21 cellular contexts compared by ENCODE assay signal in the genomic region with DNA sequence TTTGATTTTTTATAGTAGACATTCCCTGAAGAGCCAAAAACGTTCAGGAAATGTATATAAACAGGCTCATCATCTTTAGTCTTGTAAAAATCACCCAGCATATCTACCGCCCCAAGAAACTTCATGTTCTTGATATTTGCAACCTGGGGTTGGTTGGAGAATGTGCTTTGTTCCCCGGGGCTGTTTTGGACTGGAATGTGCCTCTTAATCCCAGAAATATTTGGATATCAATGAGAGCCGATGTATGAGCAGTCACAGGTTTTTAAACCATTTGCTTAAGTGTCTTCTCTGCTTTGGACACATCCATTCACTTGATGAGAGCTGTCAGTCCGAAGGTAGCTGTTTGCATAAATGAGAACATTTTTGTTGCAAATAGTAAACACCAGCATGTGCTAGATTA.
DNase-seq lines count a peak whose midpoint lies in the region; ATAC-seq and TF ChIP-seq lines count a peak whose summit lies in the region.
"Had no signal": no experiment of that assay in that cellular context is flagged by ENCODE, and none has a peak within 500 bp of the region (broad histone marks: within the 10 kb centered on the region; RNA-seq: fewer than 3 reads in every experiment).

No MANE protein-coding gene starts in this region.

- dilution Hi-C loops in mammary epithelial cell (cut with HindIII; ENCODE audit: low sequenced_read_pairs), result no loop called here

- H4K8ac ChIP-seq in mesendoderm (ENCODE audit: low read depth, low read length), result no peak overlapping the region

- H3K36me3 Mint-ChIP-seq in MCF 10A (ENCODE audit: insufficient read depth, unreplicated experiment), result no peaks in the 10 kb centered on the region
- H3K36me3 Mint-ChIP-seq in activated naive CD4-positive, alpha-beta T cell treated with anti-CD3 and anti-CD28 coated beads for 36 hours (ENCODE audit: low read depth), result no peaks in the 10 kb centered on the region

- H3K79me1 ChIP-seq in mesendoderm (ENCODE audit: low read length), result no peaks in the 10 kb centered on the region

- H3K9ac ChIP-seq in mammary epithelial cell (ENCODE audit: insufficient read depth, low read length) (no peak overlapping the region), adipocyte (ENCODE audit: low read length) (no peak overlapping the region), mesendoderm (ENCODE audit: low read length) (no peak overlapping the region)

- H3K27me3 ChIP-seq in mammary epithelial cell (ENCODE audit: insufficient read depth, low read length) (no peaks in the 10 kb centered on the region), adipocyte (replicated peaks; ENCODE audit: control insufficient read depth, insufficient read depth, low read length) (no peaks in the 10 kb centered on the region), mesendoderm (ENCODE audit: insufficient read depth, low read length, poor library complexity) (no peaks in the 10 kb centered on the region)

- H2BK120ac ChIP-seq in mesendoderm (ENCODE audit: low read depth, low read length), result no peak overlapping the region

- POLR2A ChIA-PET in MCF 10A (lab: Yijun Ruan, JAX), result interaction anchor here (1.0 kb wide), 1 partner anchor 24 kb away, joined by 3 read pairs; no protein-coding TSS in a partner anchor

- ATAC-seq in HG02642 (IDR thresholded peaks at IDR 0.05; ENCODE audit: poor library complexity, unreplicated experiment), result no peak

- peak overlapping the region; percentile 37 for H3K4me3 Mint-ChIP-seq in MCF 10A (ENCODE audit: unreplicated experiment)
- no peak overlapping the region for H3K4me3 Mint-ChIP-seq in activated naive CD4-positive, alpha-beta T cell treated with anti-CD3 and anti-CD28 coated beads for 36 hours

- no peaks in the 10 kb centered on the region for H3K9me3 Mint-ChIP-seq in MCF 10A (ENCODE audit: unreplicated experiment)
- H3K9me3 Mint-ChIP-seq in activated naive CD4-positive, alpha-beta T cell treated with anti-CD3 and anti-CD28 coated beads for 36 hours, result peaks cover 11% of the 10 kb centered on the region

- DNase-seq in MCF 10A (ENCODE audit: unreplicated experiment), result no peak
- DNase-seq in mammary epithelial cell, result no peak
- DNase-seq in adipocyte (ENCODE audit: low read depth), result peak; percentile 16
- DNase-seq in mesendoderm, result peak; percentile 10
- no peak for DNase-seq in activated naive CD4-positive, alpha-beta T cell treated with anti-CD3 and anti-CD28 coated beads for 36 hours
- DNase-seq in activated T-cell treated with anti-CD3 and anti-CD28 coated beads for 4 hours, result no peak
- DNase-seq in NCI-H128 (lab: John Stamatoyannopoulos, UW; ENCODE audit: unreplicated experiment), result no peak
- DNase-seq: AML-193, DMS79, KG1, MV-4-11, NCI-H1436, NCI-H1930, NCI-H226, NCI-H524, NCI-H82, RPMI8226, SW 1271 had no signal

- CTCF ChIA-PET in MCF 10A (lab: Yijun Ruan, JAX) (interaction anchor here (0.5 to 0.6 kb wide), 2 partner anchors 135 to 358 kb away, joined by 3 read pairs; no protein-coding TSS in a partner anchor), mammary epithelial cell (lab: Charles Lee; ENCODE audit: low non-redundant PET) (no interaction called here)
- CTCF ChIA-PET in activated naive CD4-positive, alpha-beta T cell treated with anti-CD3 and anti-CD28 coated beads for 36 hours (lab: Charles Lee), result no interaction called here

- no peaks in the 10 kb centered on the region for H4K20me1 ChIP-seq in mammary epithelial cell (ENCODE audit: insufficient read depth, low read length)

- H3K4me3 ChIP-seq in mammary epithelial cell (replicated peaks in 1 of 3; ENCODE audit: insufficient read depth in 1 of 3, low read depth in 2 of 3, low read length in 3 of 3), result no peak overlapping the region
- no peak overlapping the region for H3K4me3 ChIP-seq in adipocyte (ENCODE audit: low read length)
- H3K4me3 ChIP-seq in mesendoderm (ENCODE audit: low read length), result no peak overlapping the region

- TF ChIP-seq CTCF in MCF 10A (IDR thresholded peaks at IDR 0.05; ENCODE audit: unreplicated experiment) (no peak), mammary epithelial cell (conservative IDR thresholded peaks at IDR 0.05 in 1 of 2, IDR thresholded peaks at IDR 0.05 in 1 of 2; ENCODE audit: extremely low read depth in 1 of 2, insufficient read depth in 1 of 2, low read depth in 1 of 2, low read length in 2 of 2) (no peak)

- no peak overlapping the region for H2AFZ ChIP-seq in mammary epithelial cell (ENCODE audit: low read depth, low read length)

- H3K27me3 Mint-ChIP-seq in MCF 10A (ENCODE audit: insufficient read depth, unreplicated experiment), result no peaks in the 10 kb centered on the region
- no peaks in the 10 kb centered on the region for H3K27me3 Mint-ChIP-seq in activated naive CD4-positive, alpha-beta T cell treated with anti-CD3 and anti-CD28 coated beads for 36 hours (ENCODE audit: low read depth)

- H3K23ac ChIP-seq in mesendoderm (ENCODE audit: low read length), result no peak overlapping the region

- in situ Hi-C loops in mammary epithelial cell (cut with MboI; ENCODE audit: low sequenced_read_pairs in 2 of 2), result no loop called here

- BruUV-seq in MCF 10A (replicated peaks; lab: Mats Ljungman, UMichigan) (no TSS peak), mammary epithelial cell (replicated peaks; lab: Mats Ljungman, UMichigan) (no TSS peak)

- H3K36me3 ChIP-seq in mammary epithelial cell (ENCODE audit: insufficient read depth, low read length) (no peaks in the 10 kb centered on the region), adipocyte (ENCODE audit: control insufficient read depth, insufficient read depth, low read length, severe bottlenecking) (no peaks in the 10 kb centered on the region), mesendoderm (ENCODE audit: control insufficient read depth, insufficient read depth, low read length) (no peaks in the 10 kb centered on the region)

- no peak overlapping the region for H3K56ac ChIP-seq in mesendoderm (ENCODE audit: low read length)

- H3K4ac ChIP-seq in mesendoderm (ENCODE audit: low read depth, low read length), result no peak overlapping the region

- H2AK5ac ChIP-seq in mesendoderm (ENCODE audit: low read length), result no peak overlapping the region

- H3K79me2 ChIP-seq in mammary epithelial cell (ENCODE audit: insufficient read depth, low read length) (no peaks in the 10 kb centered on the region), mesendoderm (ENCODE audit: control insufficient read depth, insufficient read depth, low read length) (no peaks in the 10 kb centered on the region)

- no peak overlapping the region for H3K27ac ChIP-seq in mammary epithelial cell (ENCODE audit: insufficient read depth, low read depth, low read length)
- H3K27ac ChIP-seq in mesendoderm (ENCODE audit: low read depth, low read length), result no peak overlapping the region
- H3K27ac ChIP-seq: 22Rv1, C4-2B had no signal

- H3K4me1 Mint-ChIP-seq in MCF 10A (ENCODE audit: insufficient read depth, unreplicated experiment), result peaks cover 19% of the 10 kb centered on the region
- no peaks in the 10 kb centered on the region for H3K4me1 Mint-ChIP-seq in activated naive CD4-positive, alpha-beta T cell treated with anti-CD3 and anti-CD28 coated beads for 36 hours (ENCODE audit: low read depth)

- peak overlapping the region; percentile 46 for H3K27ac Mint-ChIP-seq in MCF 10A (ENCODE audit: low read depth, unreplicated experiment)
- H3K27ac Mint-ChIP-seq in activated naive CD4-positive, alpha-beta T cell treated with anti-CD3 and anti-CD28 coated beads for 36 hours, result no peak overlapping the region

- H2BK5ac ChIP-seq in mesendoderm (ENCODE audit: low read length), result no peak overlapping the region

- no peak overlapping the region for H2BK15ac ChIP-seq in mesendoderm (replicated peaks; ENCODE audit: low read depth)

- H3K9me3 ChIP-seq in mammary epithelial cell (replicated peaks; ENCODE audit: insufficient read depth, low read length), result no peaks in the 10 kb centered on the region
- H3K9me3 ChIP-seq in adipocyte (ENCODE audit: control insufficient read depth, low read length), result no peaks in the 10 kb centered on the region

- H3K4me1 ChIP-seq in mammary epithelial cell (ENCODE audit: insufficient read depth, low read length) (no peaks in the 10 kb centered on the region), adipocyte (ENCODE audit: control insufficient read depth, insufficient read depth, low read length) (no peaks in the 10 kb centered on the region), mesendoderm (ENCODE audit: control insufficient read depth, low read depth, low read length) (no peaks in the 10 kb centered on the region)

- WGBS in mammary epithelial cell (ENCODE audit: low coverage, missing lambda C conversion rate), result 12% methylated on average over 5 of the region's 5 CpGs
- WGBS in mesendoderm (ENCODE audit: extremely low coverage, insufficient coverage, low lambda C conversion rate), result no CpG with 5 or more reads among the region's 5 CpGs

- H3K4me2 ChIP-seq in mammary epithelial cell (ENCODE audit: insufficient read depth, low read depth, low read length) (no peak overlapping the region), mesendoderm (ENCODE audit: low read length) (no peak overlapping the region)

- no peak overlapping the region for H4K5ac ChIP-seq in mesendoderm (ENCODE audit: low read length)

- H3K18ac ChIP-seq in mesendoderm (ENCODE audit: low read length), result no peak overlapping the region

- intact Hi-C loops in MCF 10A (cut with micrococcal nuclease) (no loop called here), mammary epithelial cell (cut with micrococcal nuclease) (loop anchor here (10.0 kb wide), 1 partner anchor 455 kb away; no protein-coding TSS in a partner anchor)
- intact Hi-C loops in activated naive CD4-positive, alpha-beta T cell treated with anti-CD3 and anti-CD28 coated beads for 36 hours (cut with micrococcal nuclease), result no loop called here

Comparison
In these comparisons a context has a peak if more than half of its experiments do, and no peak if none do; other contexts are left out.
1. DNase-seq: peak in adipocyte (single experiment) and mesendoderm (single experiment); none in MCF 10A (single experiment), mammary epithelial cell (single experiment), activated naive CD4-positive, alpha-beta T cell treated with anti-CD3 and anti-CD28 coated beads for 36 hours (single experiment), activated T-cell treated with anti-CD3 and anti-CD28 coated beads for 4 hours (single experiment) and NCI-H128 (single experiment).